In genomic region chr5:14185336-14186131, GRCh38 we compare ENCODE assay signal across 9 cellular contexts. TPM values are rescaled to one million over a fixed set of nuclear protein-coding genes. Genes with fewer than 3 reads are reported as not detected.
DNase-seq lines count a peak whose midpoint lies in the region; ATAC-seq, FAIRE-seq and TF ChIP-seq lines count a peak whose summit lies in the region.
"Had no signal": no experiment of that assay in that cellular context is flagged by ENCODE, and none has a peak within 500 bp of the region (broad histone marks: within the 10 kb centered on the region; RNA-seq: fewer than 3 reads in every experiment).

No MANE protein-coding gene starts in this region.

- no peak for TF ChIP-seq EP300 in suprapubic skin (IDR thresholded peaks at IDR 0.05)

- peak overlapping the region; percentile 94 for H3K27ac Mint-ChIP-seq in astrocyte (ENCODE audit: unreplicated experiment)
- H3K27ac Mint-ChIP-seq: dendritic cell treated with granulocyte-macrophage colony-stimulating factor and Interleukin-4, amounts not matched to agents 40 ng/mL and 50 ng/mL, for 4 days had no signal

- H3K4me1 ChIP-seq in IMR-90 (ENCODE audit: control insufficient read depth, insufficient read depth, low read length), result peaks cover 44% of the 10 kb centered on the region
- peaks cover 92% of the 10 kb centered on the region for H3K4me1 ChIP-seq in astrocyte (ENCODE audit: insufficient read depth, low read length)
- H3K4me1 ChIP-seq in suprapubic skin, result peaks cover 66% of the 10 kb centered on the region

- H4K20me1 ChIP-seq in IMR-90 (ENCODE audit: insufficient read depth, low read length) (peaks cover 71% of the 10 kb centered on the region), astrocyte (ENCODE audit: insufficient read depth, low read length) (no peaks in the 10 kb centered on the region)

- H3K56ac ChIP-seq in IMR-90 (ENCODE audit: extremely low read depth, insufficient read depth, low read length), result peak overlapping the region; percentile 97

- dilution Hi-C loops in IMR-90 (cut with HindIII; ENCODE audit: low sequenced_read_pairs, unreplicated experiment), result no loop called here

- H3K4me3 ChIP-seq in IMR-90 (ENCODE audit: insufficient read depth, low read depth, low read length) (no peak overlapping the region), astrocyte (ENCODE audit: insufficient read depth, low read depth, low read length) (peak overlapping the region; percentile 35), suprapubic skin (no peak overlapping the region)

- BruUV-seq in IMR-90 (replicated peaks; lab: Mats Ljungman, UMichigan), result TSS peak; percentile 88

- peak overlapping the region; percentile 50; the same call in 1 of the 3 replicates for H2BK15ac ChIP-seq in IMR-90 (ENCODE audit: low read depth, low read length)

- no peaks in the 10 kb centered on the region for H3K9me3 Mint-ChIP-seq in astrocyte (ENCODE audit: unreplicated experiment)
- H3K9me3 Mint-ChIP-seq: dendritic cell treated with granulocyte-macrophage colony-stimulating factor and Interleukin-4, amounts not matched to agents 40 ng/mL and 50 ng/mL, for 4 days had no signal

- TF ChIP-seq RAD21 in IMR-90 (IDR thresholded peaks at IDR 0.05; ENCODE audit: low read length), result no peak

- TF ChIP-seq CTCF in IMR-90 (conservative IDR thresholded peaks at IDR 0.05; ENCODE audit: low read depth, low read length), result no peak
- TF ChIP-seq CTCF in astrocyte (IDR thresholded peaks at IDR 0.05; ENCODE audit: insufficient read depth, low read depth, low read length), result no peak
- no peak for TF ChIP-seq CTCF in suprapubic skin (IDR thresholded peaks at IDR 0.05)

- H3K4ac ChIP-seq in IMR-90 (ENCODE audit: low read depth, low read length), result peak overlapping the region; percentile 97

- TF ChIP-seq POLR2A in IMR-90 (IDR thresholded peaks at IDR 0.05; ENCODE audit: low read depth, low read length), result peak; percentile 75
- TF ChIP-seq POLR2A in suprapubic skin (IDR thresholded peaks at IDR 0.05), result no peak

- peaks cover 91% of the 10 kb centered on the region for H3K4me1 Mint-ChIP-seq in astrocyte (ENCODE audit: low read depth, unreplicated experiment)

- peak overlapping the region; percentile 35 for H3K18ac ChIP-seq in IMR-90 (ENCODE audit: low read depth, low read length)

- H3K36me3 ChIP-seq in IMR-90 (ENCODE audit: control insufficient read depth, insufficient read depth, low read length) (peaks cover 8% of the 10 kb centered on the region), astrocyte (ENCODE audit: insufficient read depth, low read length) (no peaks in the 10 kb centered on the region), suprapubic skin (no peaks in the 10 kb centered on the region)

- intact Hi-C loops in IMR-90 (cut with micrococcal nuclease), result no loop called here
- intact Hi-C loops in left colon (cut with DNase I, micrococcal nuclease), result no loop called here

- H3K9me3 ChIP-seq in IMR-90 (ENCODE audit: control insufficient read depth, insufficient read depth, low read length), result no peaks in the 10 kb centered on the region
- no peaks in the 10 kb centered on the region for H3K9me3 ChIP-seq in astrocyte (ENCODE audit: insufficient read depth, low read depth, low read length)
- no peaks in the 10 kb centered on the region for H3K9me3 ChIP-seq in suprapubic skin

- H2AK5ac ChIP-seq in IMR-90 (ENCODE audit: low read depth, low read length), result peak overlapping the region; percentile 97

- H4K8ac ChIP-seq in IMR-90 (ENCODE audit: low read depth in 2 of 2, low read length in 2 of 2), result peak overlapping the region; percentile 87 to 91

- peak overlapping the region; percentile 98 for H3K14ac ChIP-seq in IMR-90 (replicated peaks; ENCODE audit: low read depth, low read length)

- H3K23ac ChIP-seq in IMR-90 (ENCODE audit: low read depth, low read length), result peak overlapping the region; percentile 93

- H3K4me2 ChIP-seq in IMR-90 (ENCODE audit: low read depth, low read length), result peak overlapping the region; percentile 28
- H3K4me2 ChIP-seq in astrocyte (ENCODE audit: low read length), result peak overlapping the region; percentile 80

- peak overlapping the region; percentile 94 for H2BK120ac ChIP-seq in IMR-90 (ENCODE audit: low read depth, low read length)

- H2BK5ac ChIP-seq in IMR-90 (ENCODE audit: low read depth, low read length, poor library complexity, severe bottlenecking), result peak overlapping the region; percentile 100

- peak overlapping the region; percentile 97 for H4K91ac ChIP-seq in IMR-90 (ENCODE audit: insufficient read depth, low read depth, low read length)

- H2AK9ac ChIP-seq in IMR-90 (replicated peaks; ENCODE audit: low read depth, low read length, poor library complexity), result peak overlapping the region; percentile 81

- H2AFZ ChIP-seq in IMR-90 (replicated peaks; ENCODE audit: low read length, poor library complexity) (peak overlapping the region; percentile 65), astrocyte (ENCODE audit: low read depth, low read length) (no peak overlapping the region)

- H3K27me3 ChIP-seq in IMR-90 (ENCODE audit: control insufficient read depth, insufficient read depth, low read length), result no peaks in the 10 kb centered on the region
- H3K27me3 ChIP-seq in astrocyte (ENCODE audit: insufficient read depth, low read length), result no peaks in the 10 kb centered on the region
- no peaks in the 10 kb centered on the region for H3K27me3 ChIP-seq in suprapubic skin

- 14% methylated on average over 4 of the region's 7 CpGs; no CpG with 5 or more reads in 1 of the 2 experiments for WGBS in IMR-90 (ENCODE audit: extremely low coverage in 2 of 2, insufficient read length in 1 of 2), 2 experiments
- WGBS in suprapubic skin, result 34% methylated on average over 7 of the region's 7 CpGs

- peaks cover 28% of the 10 kb centered on the region for H3K9me1 ChIP-seq in IMR-90 (ENCODE audit: insufficient read depth, low read length)

- H3K27ac ChIP-seq in IMR-90 (ENCODE audit: insufficient read depth, low read length) (peak overlapping the region; percentile 98), astrocyte (ENCODE audit: low read depth, low read length) (peak overlapping the region; percentile 98), suprapubic skin (peak overlapping the region; percentile 74)

- ATAC-seq in IMR-90 (ENCODE audit: low read depth) (peak; percentile 18), left colon (no peak), GM19397 (IDR thresholded peaks at IDR 0.05; ENCODE audit: unreplicated experiment) (no peak)

- H3K9ac ChIP-seq in IMR-90 (ENCODE audit: low read depth, low read length), result peak overlapping the region; percentile 77
- peak overlapping the region; percentile 85 for H3K9ac ChIP-seq in astrocyte (ENCODE audit: low read length)

- H2BK20ac ChIP-seq in IMR-90 (ENCODE audit: low read depth, low read length), result peak overlapping the region; percentile 76

- CTCF ChIA-PET in IMR-90 (lab: Yijun Ruan, JAX), result interaction anchor here (0.8 kb wide), 1 partner anchor 85 kb away, joined by 4 read pairs; no protein-coding TSS in a partner anchor

- peaks cover 5% of the 10 kb centered on the region for H3K36me3 Mint-ChIP-seq in astrocyte (ENCODE audit: low read depth, unreplicated experiment)

- H3K4me3 Mint-ChIP-seq in astrocyte (ENCODE audit: unreplicated experiment), result peak overlapping the region; percentile 56
- H3K4me3 Mint-ChIP-seq: dendritic cell treated with granulocyte-macrophage colony-stimulating factor and Interleukin-4, amounts not matched to agents 40 ng/mL and 50 ng/mL, for 4 days had no signal

- H3K79me1 ChIP-seq in IMR-90 (ENCODE audit: low read depth in 1 of 2, low read length in 2 of 2), result peaks cover 0 to 17% of the 10 kb centered on the region in 2 experiments; a peak in 2 of 4 replicates

- H3K79me2 ChIP-seq in astrocyte (ENCODE audit: insufficient read depth, low read length), result peaks cover 91% of the 10 kb centered on the region

- no peaks in the 10 kb centered on the region for H3K27me3 Mint-ChIP-seq in astrocyte (ENCODE audit: low read depth, unreplicated experiment)
- H3K27me3 Mint-ChIP-seq: dendritic cell treated with granulocyte-macrophage colony-stimulating factor and Interleukin-4, amounts not matched to agents 40 ng/mL and 50 ng/mL, for 4 days had no signal

- POLR2A ChIA-PET in IMR-90 (lab: Charles Lee; ENCODE audit: unreplicated experiment), result no interaction called here

- DNase-seq in IMR-90, result peak; percentile 77
- peak; percentile 83 for DNase-seq in astrocyte (ENCODE audit: low read depth)
- peak; percentile 63 for DNase-seq in hepatic stellate cell (ENCODE audit: low spot score)
- DNase-seq in suprapubic skin (ENCODE audit: low spot score in 2 of 2), result no peak
- DNase-seq in stimulated activated CD4-positive, alpha-beta T cell treated with anti-CD3 and anti-CD28 coated beads, Interleukin-4, amount 100 ng/mL, for 1 hour, result no peak
- DNase-seq in left colon, result no peak
- DNase-seq in HuH-7 (ENCODE audit: low spot score), result no peak

- in situ Hi-C loops in IMR-90 (cut with MboI; ENCODE audit: low sequenced_read_pairs), result no loop called here

- H4K5ac ChIP-seq in IMR-90 (ENCODE audit: low read depth, low read length), result peak overlapping the region; percentile 29

- peak; percentile 87 for FAIRE-seq in astrocyte (lab: Jason Lieb, UNC)

TF ChIP-seq in IMR-90, 13 proteins besides CTCF, POLR2A, EP300 and RAD21:
- TF ChIP-seq MAZ (IDR thresholded peaks at IDR 0.05; ENCODE audit: borderline replicate concordance, low read depth, low read length) (peak; percentile 56), FOS (IDR thresholded peaks at IDR 0.05; ENCODE audit: low read depth, low read length) (peak; percentile 38; the same call in 1 of the 2 replicates), NFE2L2 (IDR thresholded peaks at IDR 0.05; ENCODE audit: low read depth, low read length) (no peak), CEBPB (IDR thresholded peaks at IDR 0.05; ENCODE audit: low read depth, low read length) (peak; percentile 63)

RNA-seq across cellular contexts. Expression of gene TRIO, which starts 42.4 kb away (rescaled TPM):
- 487 and 522 TPM in 2 replicates for total RNA-seq in IMR-90 (2012; rRNA removed)
- polyA plus RNA-seq in IMR-90 (2012; rRNA removed), result 206 and 225 TPM in 2 replicates
- 126 and 196 TPM in 2 replicates for polyA plus RNA-seq in IMR-90 (2012; cell fraction: cytosol; rRNA removed)
- polyA plus RNA-seq in IMR-90 (2012; cell fraction: nucleus; rRNA removed; ENCODE audit: low replicate concordance), result 1,045 and 1,428 TPM in 2 replicates
- 291 and 347 TPM in 2 replicates for total RNA-seq in astrocyte
- total RNA-seq in suprapubic skin, result 100 to 1,000 TPM in 1 of 4 donors, 10 to 100 TPM in 3; 62.7 to 159 (median 70.4) TPM
- 100 to 1,000 TPM; 140 to 181 TPM for total RNA-seq in left colon

Comparison
In these comparisons a context has a peak if more than half of its experiments do, and no peak if none do; other contexts are left out.
1. DNase-seq: peak in IMR-90 (single experiment), astrocyte (single experiment) and hepatic stellate cell (single experiment); none in suprapubic skin (0 of 2), stimulated activated CD4-positive, alpha-beta T cell treated with anti-CD3 and anti-CD28 coated beads, Interleukin-4, amount 100 ng/mL, for 1 hour (single experiment), left colon (0 of 2) and HuH-7 (single experiment).
2. Peak in every context shown above with its lines, with median percentiles within 50 percentile points of each other: H3K27ac ChIP-seq.